9 cellular contexts compared by ENCODE assay signal in genomic region chr1:220370041-220370700, GRCh38.
DNase-seq lines count a peak whose midpoint lies in the region; ATAC-seq, FAIRE-seq and TF ChIP-seq lines count a peak whose summit lies in the region.
"Had no signal": no experiment of that assay in that cellular context is flagged by ENCODE, and none has a peak within 500 bp of the region (broad histone marks: within the 10 kb centered on the region; RNA-seq: fewer than 3 reads in every experiment).

No MANE protein-coding gene starts in this region.

- H3K9me3 ChIP-seq in IMR-90 (ENCODE audit: control insufficient read depth, insufficient read depth, low read length) = no peaks in the 10 kb centered on the region

- 7% methylated on average over 2 of the region's 5 CpGs; no CpG with 5 or more reads in 1 of the 2 experiments for WGBS in IMR-90 (ENCODE audit: extremely low coverage in 2 of 2, insufficient read length in 1 of 2), 2 experiments

- no peak overlapping the region for H2AK5ac ChIP-seq in IMR-90 (ENCODE audit: low read depth, low read length)

- no peak overlapping the region for H3K23ac ChIP-seq in IMR-90 (ENCODE audit: low read depth, low read length)

- no peak overlapping the region for H2AFZ ChIP-seq in IMR-90 (replicated peaks; ENCODE audit: low read length, poor library complexity)

- H3K27ac Mint-ChIP-seq in activated T-helper 1 cell treated with anti-CD3 and anti-CD28 coated beads, Interleukin-12 subunit alpha, Interleukin-12 subunit beta, Interleukin-2, Interleukin-4 antibody, amounts not matched to agents 30 ng/mL and 10 ng/mL and 1 ng/mL, durations not matched to agents 14 hours and 24 hours and 36 hours = no peak overlapping the region

- FAIRE-seq in bronchial epithelial cell (lab: Jason Lieb, UNC) = peak; percentile 87

- H3K4me1 Mint-ChIP-seq in activated T-helper 1 cell treated with anti-CD3 and anti-CD28 coated beads, Interleukin-12 subunit alpha, Interleukin-12 subunit beta, Interleukin-2, Interleukin-4 antibody, amounts not matched to agents 30 ng/mL and 10 ng/mL and 1 ng/mL, durations not matched to agents 14 hours and 24 hours and 36 hours (ENCODE audit: low read depth) = no peaks in the 10 kb centered on the region

- TF ChIP-seq CTCF in IMR-90 (conservative IDR thresholded peaks at IDR 0.05; ENCODE audit: low read depth, low read length) (no peak), bronchial epithelial cell (IDR thresholded peaks at IDR 0.05; ENCODE audit: insufficient read depth, low read length, severe bottlenecking) (no peak)

- H3K4me2 ChIP-seq in IMR-90 (ENCODE audit: low read depth, low read length) = no peak overlapping the region

- POLR2A ChIA-PET in IMR-90 (lab: Charles Lee; ENCODE audit: unreplicated experiment) = no interaction called here

- H3K9me1 ChIP-seq in IMR-90 (ENCODE audit: insufficient read depth, low read length) = no peaks in the 10 kb centered on the region

- no peak overlapping the region for H3K27ac ChIP-seq in IMR-90 (ENCODE audit: insufficient read depth, low read length)

- no peak overlapping the region for H2BK15ac ChIP-seq in IMR-90 (ENCODE audit: low read depth, low read length)

- H3K36me3 Mint-ChIP-seq in activated T-helper 1 cell treated with anti-CD3 and anti-CD28 coated beads, Interleukin-12 subunit alpha, Interleukin-12 subunit beta, Interleukin-2, Interleukin-4 antibody, amounts not matched to agents 30 ng/mL and 10 ng/mL and 1 ng/mL, durations not matched to agents 14 hours and 24 hours and 36 hours (ENCODE audit: low read depth) = no peaks in the 10 kb centered on the region

- H2BK120ac ChIP-seq in IMR-90 (ENCODE audit: low read depth, low read length) = no peak overlapping the region

- H3K14ac ChIP-seq in IMR-90 (replicated peaks; ENCODE audit: low read depth, low read length) = no peak overlapping the region

- no peaks in the 10 kb centered on the region for H3K9me3 Mint-ChIP-seq in activated T-helper 1 cell treated with anti-CD3 and anti-CD28 coated beads, Interleukin-12 subunit alpha, Interleukin-12 subunit beta, Interleukin-2, Interleukin-4 antibody, amounts not matched to agents 30 ng/mL and 10 ng/mL and 1 ng/mL, durations not matched to agents 14 hours and 24 hours and 36 hours

- no peak for TF ChIP-seq POLR2A in IMR-90 (IDR thresholded peaks at IDR 0.05; ENCODE audit: low read depth, low read length)

- H3K4me3 Mint-ChIP-seq in activated T-helper 1 cell treated with anti-CD3 and anti-CD28 coated beads, Interleukin-12 subunit alpha, Interleukin-12 subunit beta, Interleukin-2, Interleukin-4 antibody, amounts not matched to agents 30 ng/mL and 10 ng/mL and 1 ng/mL, durations not matched to agents 14 hours and 24 hours and 36 hours = no peak overlapping the region

- CTCF ChIA-PET in IMR-90 (lab: Yijun Ruan, JAX) = interaction anchor here (0.6 kb wide), 1 partner anchor 93 kb away, joined by 3 read pairs; no protein-coding TSS in a partner anchor

- ATAC-seq in IMR-90 (ENCODE audit: low read depth) (peak; percentile 82), HG03571 (IDR thresholded peaks at IDR 0.05; ENCODE audit: unreplicated experiment) (no peak)

- H3K27me3 ChIP-seq in IMR-90 (ENCODE audit: control insufficient read depth, insufficient read depth, low read length) = no peaks in the 10 kb centered on the region
- H3K27me3 ChIP-seq in bronchial epithelial cell (ENCODE audit: control insufficient read depth, insufficient read depth, low read length) = no peaks in the 10 kb centered on the region

- H4K20me1 ChIP-seq in IMR-90 (ENCODE audit: insufficient read depth, low read length) = no peaks in the 10 kb centered on the region

- no peak overlapping the region for H3K4me3 ChIP-seq in IMR-90 (ENCODE audit: insufficient read depth, low read depth, low read length)
- no peak overlapping the region for H3K4me3 ChIP-seq in bronchial epithelial cell (ENCODE audit: low read depth, low read length)

- TF ChIP-seq RAD21 in IMR-90 (IDR thresholded peaks at IDR 0.05; ENCODE audit: low read length) = no peak

- dilution Hi-C loops in IMR-90 (cut with HindIII; ENCODE audit: low sequenced_read_pairs, unreplicated experiment) = no loop called here

- no peak overlapping the region for H4K5ac ChIP-seq in IMR-90 (ENCODE audit: low read depth, low read length)

- H2BK20ac ChIP-seq in IMR-90 (ENCODE audit: low read depth, low read length) = no peak overlapping the region

- no peak overlapping the region for H2BK5ac ChIP-seq in IMR-90 (ENCODE audit: low read depth, low read length, poor library complexity, severe bottlenecking)

- no peak overlapping the region for H4K91ac ChIP-seq in IMR-90 (ENCODE audit: insufficient read depth, low read depth, low read length)

- peaks cover 2% of the 10 kb centered on the region; the same call in 1 of the 2 replicates for H3K4me1 ChIP-seq in IMR-90 (ENCODE audit: control insufficient read depth, insufficient read depth, low read length)

- H2AK9ac ChIP-seq in IMR-90 (replicated peaks; ENCODE audit: low read depth, low read length, poor library complexity) = no peak overlapping the region

- H3K36me3 ChIP-seq in IMR-90 (ENCODE audit: control insufficient read depth, insufficient read depth, low read length) (no peaks in the 10 kb centered on the region), bronchial epithelial cell (ENCODE audit: control insufficient read depth, insufficient read depth, low read length) (no peaks in the 10 kb centered on the region)

- in situ Hi-C loops in IMR-90 (cut with MboI; ENCODE audit: low sequenced_read_pairs) = no loop called here

- H4K8ac ChIP-seq in IMR-90 (ENCODE audit: low read depth in 2 of 2, low read length in 2 of 2) = no peak overlapping the region

- DNase-seq in AG08396 (ENCODE audit: low spot score) (peak; percentile 24), IMR-90 (peak; percentile 70), bronchial epithelial cell (ENCODE audit: low read depth) (peak; percentile 96), kidney tubule cell (ENCODE audit: low spot score) (peak; percentile 85), AML-193 (lab: John Stamatoyannopoulos, UW) (no peak), germinal center (ENCODE audit: low spot score) (no peak)
- no peak for DNase-seq in activated T-helper 1 cell treated with anti-CD3 and anti-CD28 coated beads, Interleukin-12 subunit alpha, Interleukin-12 subunit beta, Interleukin-2, Interleukin-4 antibody, amounts not matched to agents 30 ng/mL and 10 ng/mL and 1 ng/mL, durations not matched to agents 14 hours and 24 hours and 36 hours (ENCODE audit: low spot score)
- DNase-seq: DND-41 had no signal

- BruUV-seq in IMR-90 (replicated peaks; lab: Mats Ljungman, UMichigan) = no TSS peak

- H3K56ac ChIP-seq in IMR-90 (ENCODE audit: extremely low read depth, insufficient read depth, low read length) = no peak overlapping the region

- H3K18ac ChIP-seq in IMR-90 (ENCODE audit: low read depth, low read length) = no peak overlapping the region

- H3K4ac ChIP-seq in IMR-90 (ENCODE audit: low read depth, low read length) = no peak overlapping the region

- no peak overlapping the region for H3K9ac ChIP-seq in IMR-90 (ENCODE audit: low read depth, low read length)

- H3K27me3 Mint-ChIP-seq in activated T-helper 1 cell treated with anti-CD3 and anti-CD28 coated beads, Interleukin-12 subunit alpha, Interleukin-12 subunit beta, Interleukin-2, Interleukin-4 antibody, amounts not matched to agents 30 ng/mL and 10 ng/mL and 1 ng/mL, durations not matched to agents 14 hours and 24 hours and 36 hours (ENCODE audit: insufficient read depth) = peaks cover 5% of the 10 kb centered on the region

- H3K79me1 ChIP-seq in IMR-90 (ENCODE audit: low read depth in 1 of 2, low read length in 2 of 2) = no peaks in the 10 kb centered on the region

- intact Hi-C loops in IMR-90 (cut with micrococcal nuclease) = no loop called here
- intact Hi-C loops in activated T-helper 1 cell treated with anti-CD3 and anti-CD28 coated beads, Interleukin-12 subunit alpha, Interleukin-12 subunit beta, Interleukin-2, Interleukin-4 antibody, amounts not matched to agents 30 ng/mL and 10 ng/mL and 1 ng/mL, durations not matched to agents 14 hours and 24 hours and 36 hours (cut with micrococcal nuclease) = no loop called here

TF ChIP-seq in IMR-90, 13 proteins besides CTCF, POLR2A, EP300 and RAD21:
- TF ChIP-seq BHLHE40 (IDR thresholded peaks at IDR 0.05; ENCODE audit: low read depth, low read length) (0 out of 2 replicates have a peak, but pooled peaks have one; percentile 6), MAFK (IDR thresholded peaks at IDR 0.05; ENCODE audit: low read depth, low read length) (peak; percentile 97), RFX5 (IDR thresholded peaks at IDR 0.05; ENCODE audit: low read depth, low read length) (no peak)

Comparison
In these comparisons a context has a peak if more than half of its experiments do, and no peak if none do; other contexts are left out.
1. DNase-seq: peak in AG08396 (single experiment), IMR-90 (single experiment), bronchial epithelial cell (single experiment) and kidney tubule cell (single experiment); none in AML-193 (0 of 2), activated T-helper 1 cell treated with anti-CD3 and anti-CD28 coated beads, Interleukin-12 subunit alpha, Interleukin-12 subunit beta, Interleukin-2, Interleukin-4 antibody, amounts not matched to agents 30 ng/mL and 10 ng/mL and 1 ng/mL, durations not matched to agents 14 hours and 24 hours and 36 hours (single experiment) and germinal center (single experiment).